In the genomic region with DNA sequence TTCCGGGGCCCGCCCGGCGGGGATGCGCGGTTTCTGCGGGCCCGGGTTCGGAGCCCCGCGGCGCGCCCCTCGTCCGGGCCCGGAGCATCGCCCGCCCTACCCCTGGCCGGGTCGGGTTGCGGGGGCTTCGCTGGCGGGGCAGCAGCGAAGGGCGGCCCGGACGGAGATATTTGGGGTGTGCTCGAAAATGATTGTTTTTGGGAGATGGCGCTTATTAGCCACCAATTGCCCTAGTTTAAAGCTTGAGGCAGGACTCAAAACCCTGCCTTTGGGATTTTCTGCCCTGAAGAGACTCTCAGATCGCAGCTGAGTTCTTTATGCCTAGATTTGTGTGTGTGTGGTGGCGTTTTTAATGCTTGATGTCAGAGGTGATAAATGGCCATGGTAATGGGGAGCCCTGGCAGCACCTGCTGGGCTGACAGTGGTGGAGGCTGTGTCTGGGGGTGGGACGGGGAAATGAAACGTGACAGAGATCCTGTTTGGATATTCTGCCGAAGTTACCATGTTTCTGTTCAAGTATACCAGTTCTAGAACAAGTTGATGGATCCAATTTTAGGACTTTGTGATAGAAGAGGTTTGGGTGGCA, we compare ENCODE assay signal across 8 cellular contexts. TPM values are rescaled to one million over a fixed set of nuclear protein-coding genes. Genes with fewer than 3 reads are reported as not detected.
DNase-seq lines count a peak whose midpoint lies in the region; ATAC-seq and TF ChIP-seq lines count a peak whose summit lies in the region.

No MANE protein-coding gene starts in this region.

- H3K36me3 ChIP-seq in heart left ventricle (no peaks in the 10 kb centered on the region), iPS-15b (ENCODE audit: control insufficient read depth, insufficient read depth, low read length) (no peaks in the 10 kb centered on the region)

- H3K9me3 ChIP-seq in heart left ventricle: no peaks in the 10 kb centered on the region
- no peaks in the 10 kb centered on the region for H3K9me3 ChIP-seq in iPS-15b (ENCODE audit: control insufficient read depth, insufficient read depth, low read length)

- peak overlapping the region; percentile 61 to 99 (median 77) for H3K4me3 ChIP-seq in heart left ventricle
- H3K4me3 ChIP-seq in iPS-15b (ENCODE audit: low read depth, low read length): peak overlapping the region; percentile 84

- TF ChIP-seq CTCF in heart left ventricle (IDR thresholded peaks at IDR 0.05): no peak

- peak overlapping the region; percentile 41 for H3K9ac ChIP-seq in iPS-15b (ENCODE audit: low read depth, low read length)

- peaks cover 66% of the 10 kb centered on the region for H3K4me1 Mint-ChIP-seq in activated naive CD4-positive, alpha-beta T cell treated with anti-CD3 and anti-CD28 coated beads, Interleukin-2, amount 50 U/mL, for 24 hours

- peak overlapping the region; percentile 99 for H3K4me3 Mint-ChIP-seq in activated naive CD4-positive, alpha-beta T cell treated with anti-CD3 and anti-CD28 coated beads, Interleukin-2, amount 50 U/mL, for 24 hours

- no peaks in the 10 kb centered on the region for H3K9me3 Mint-ChIP-seq in activated naive CD4-positive, alpha-beta T cell treated with anti-CD3 and anti-CD28 coated beads, Interleukin-2, amount 50 U/mL, for 24 hours

- DNase-seq in heart left ventricle (no peak), Right ventricle myocardium inferior (ENCODE audit: missing footprints) (no peak), LoVo (ENCODE audit: low spot score) (peak; percentile 12), NCI-H128 (lab: John Stamatoyannopoulos, UW; ENCODE audit: unreplicated experiment) (no peak), SKM-1 treated with dmso at 0.1 percent for 144 hours (lab: John Stamatoyannopoulos, UW; ENCODE audit: unreplicated experiment) (no peak)
- DNase-seq in stimulated activated CD4-positive, alpha-beta T cell treated with anti-CD3 and anti-CD28 coated beads, Interleukin-12 subunit alpha, Interleukin-12 subunit beta, amount 100 ng/mL, for 4 hours: peak; percentile 7

- no peaks in the 10 kb centered on the region for H3K36me3 Mint-ChIP-seq in activated naive CD4-positive, alpha-beta T cell treated with anti-CD3 and anti-CD28 coated beads, Interleukin-2, amount 50 U/mL, for 24 hours

- H3K27me3 Mint-ChIP-seq in activated naive CD4-positive, alpha-beta T cell treated with anti-CD3 and anti-CD28 coated beads, Interleukin-2, amount 50 U/mL, for 24 hours: no peaks in the 10 kb centered on the region

- peak overlapping the region; percentile 59 to 88 (median 78) for H3K27ac ChIP-seq in heart left ventricle

- H3K4me1 ChIP-seq in heart left ventricle (peaks cover 6 to 65% (median 53%) of the 10 kb centered on the region in 12 donors), iPS-15b (ENCODE audit: control insufficient read depth, insufficient read depth, low read length) (peaks cover 40% of the 10 kb centered on the region)

- peak overlapping the region; percentile 96 for H3K27ac Mint-ChIP-seq in activated naive CD4-positive, alpha-beta T cell treated with anti-CD3 and anti-CD28 coated beads, Interleukin-2, amount 50 U/mL, for 24 hours

- ATAC-seq in heart left ventricle: no peak
- ATAC-seq in Right ventricle myocardium inferior: no peak

- no peaks in the 10 kb centered on the region for H3K27me3 ChIP-seq in heart left ventricle
- peaks cover 4% of the 10 kb centered on the region for H3K27me3 ChIP-seq in iPS-15b (ENCODE audit: control insufficient read depth, insufficient read depth, low read length)

- 0 to 1% (median 1%) methylated on average over 15 to 34 of the region's 34 CpGs for WGBS in heart left ventricle, 4 donors

- TF ChIP-seq POLR2A in heart left ventricle (IDR thresholded peaks at IDR 0.05): no peak

- intact Hi-C loops in heart left ventricle (cut with DNase I): loop anchor here (2.0 to 10.0 kb wide), 10 partner anchors 35 to 188 kb away; a partner anchor contains a TSS
- intact Hi-C loops in Right ventricle myocardium inferior (cut with DNase I): loop anchor here (2.0 to 5.0 kb wide), 2 partner anchors 60 to 185 kb away; a partner anchor contains a TSS

RNA-seq across cellular contexts. Expression of a gene that starts 0.6 kb away (rescaled TPM):
- total RNA-seq in heart left ventricle (10 to 100 TPM in 1 of 9 donors, 1 to 10 TPM in 8; 5.7 to 10.5 (median 6.9) TPM), Right ventricle myocardium inferior (11.3 TPM)
- 1 to 10 TPM; 6.8 to 7.0 TPM for polyA plus RNA-seq in heart left ventricle

RNA-seq across cellular contexts. Expression of a gene that starts 44.5 kb away (rescaled TPM):
- 10 to 100 TPM; 17.6 to 41.9 (median 31.1) TPM for total RNA-seq in heart left ventricle
- polyA plus RNA-seq in heart left ventricle: 10 to 100 TPM in 1 of 2 donors, 1 to 10 TPM in 1; 6.6 to 38.4 TPM
- total RNA-seq in Right ventricle myocardium inferior: 33.4 TPM

RNA-seq across cellular contexts. Expression of a gene that starts 58.8 kb away (rescaled TPM):
- 100 to 1,000 TPM; 154 to 274 (median 192) TPM for total RNA-seq in heart left ventricle
- polyA plus RNA-seq in heart left ventricle: 100 to 1,000 TPM; 133 to 257 TPM
- total RNA-seq in Right ventricle myocardium inferior: 206 TPM

Comparison
In these comparisons a context has a peak if more than half of its experiments do, and no peak if none do; other contexts are left out.
1. DNase-seq: peak in LoVo (single experiment) and stimulated activated CD4-positive, alpha-beta T cell treated with anti-CD3 and anti-CD28 coated beads, Interleukin-12 subunit alpha, Interleukin-12 subunit beta, amount 100 ng/mL, for 4 hours (single experiment); none in heart left ventricle (0 of 5), Right ventricle myocardium inferior (single experiment), NCI-H128 (single experiment) and SKM-1 treated with dmso at 0.1 percent for 144 hours (single experiment).